In genomic region chr19:970695-971094, GRCh38 we compare ENCODE assay signal across 10 cellular contexts. TPM values are rescaled to one million over a fixed set of nuclear protein-coding genes. Genes with fewer than 3 reads are reported as not detected.
DNase-seq lines count a peak whose midpoint lies in the region; ATAC-seq, FAIRE-seq and TF ChIP-seq lines count a peak whose summit lies in the region.
"Had no signal": no experiment of that assay in that cellular context is flagged by ENCODE, and none has a peak within 500 bp of the region (broad histone marks: within the 10 kb centered on the region; RNA-seq: fewer than 3 reads in every experiment).

No MANE protein-coding gene starts in this region.

- intact Hi-C loops in kidney (cut with DNase I), result no loop called here

- H3K4me1 ChIP-seq in kidney (ENCODE audit: control insufficient read depth in 1 of 2, insufficient read depth in 1 of 2, low read depth in 1 of 2, low read length in 2 of 2), result no peaks in the 10 kb centered on the region

- no peak overlapping the region for H3K9ac ChIP-seq in kidney (ENCODE audit: low read length in 2 of 2)

- H3K9me3 ChIP-seq in WERI-Rb-1 (ENCODE audit: severe bottlenecking), result peaks cover 10% of the 10 kb centered on the region
- H3K9me3 ChIP-seq in kidney (ENCODE audit: control insufficient read depth in 1 of 2, low read length in 2 of 2), result peaks cover 0 to 5% of the 10 kb centered on the region in 2 donors

- no peaks in the 10 kb centered on the region for H3K27me3 ChIP-seq in WERI-Rb-1 (ENCODE audit: insufficient read depth, low read depth, severe bottlenecking)

- peak; percentile 58 for TF ChIP-seq CTCF in AG09309 (IDR thresholded peaks at IDR 0.05; ENCODE audit: control insufficient read depth, insufficient read depth, low read depth, low read length, missing control alignments)
- peak; percentile 71 for TF ChIP-seq CTCF in GM12873 (IDR thresholded peaks at IDR 0.05; ENCODE audit: insufficient read depth, low read depth, low read length, missing control alignments)
- peak; percentile 77 for TF ChIP-seq CTCF in WERI-Rb-1 (IDR thresholded peaks at IDR 0.05; ENCODE audit: low read depth, low read length)
- peak; percentile 29 for TF ChIP-seq CTCF in kidney (IDR thresholded peaks at IDR 0.05; ENCODE audit: borderline replicate concordance, extremely low read depth, insufficient read depth)

- no peak for ATAC-seq in stimulated activated naive CD8-positive, alpha-beta T cell treated with anti-CD3 and anti-CD28 coated beads, Interleukin-15, Interleukin-2, amounts not matched to agents 100 U/mL and 50 U/mL, for 24 hours
- ATAC-seq in HG03342 (IDR thresholded peaks at IDR 0.05; ENCODE audit: unreplicated experiment), result no peak
- ATAC-seq in GM19467 (IDR thresholded peaks at IDR 0.05; ENCODE audit: unreplicated experiment), result no peak

- H3K4me3 ChIP-seq in AG09309 (ENCODE audit: control insufficient read depth, low read depth, low read length) (no peak overlapping the region), WERI-Rb-1 (ENCODE audit: low read depth, low read length) (no peak overlapping the region), kidney (ENCODE audit: low read length in 2 of 2) (no peak overlapping the region)

- no peak for FAIRE-seq in kidney (lab: Jason Lieb, UNC)

- DNase-seq in AG09309 (ENCODE audit: low read depth) (no peak), WERI-Rb-1 (peak; percentile 42), kidney (no peak), midbrain (lab: John Stamatoyannopoulos, UW) (no peak)
- no peak for DNase-seq in stimulated activated naive CD8-positive, alpha-beta T cell treated with anti-CD3 and anti-CD28 coated beads, Interleukin-15, Interleukin-2, amounts not matched to agents 100 U/mL and 50 U/mL, for 24 hours
- DNase-seq: NCI-H524 had no signal

- no peak overlapping the region for H3K27ac ChIP-seq in WERI-Rb-1
- H3K27ac ChIP-seq in kidney (ENCODE audit: low read depth in 2 of 2, low read length in 2 of 2), result no peak overlapping the region

- H3K36me3 ChIP-seq in WERI-Rb-1 (peaks cover 53% of the 10 kb centered on the region), kidney (ENCODE audit: control insufficient read depth in 1 of 2, insufficient read depth in 2 of 2, low read length in 2 of 2) (peaks cover 4 to 6% of the 10 kb centered on the region in 2 donors)

RNA-seq across cellular contexts. Expression of gene WDR18, which starts 13.4 kb away (rescaled TPM):
- total RNA-seq in kidney, result 40.3 TPM
- 77.2 TPM for polyA plus RNA-seq in kidney (ENCODE audit: insufficient read depth, low read depth, low replicate concordance)

RNA-seq across cellular contexts. Expression of gene GRIN3B, which starts 29.5 kb away (rescaled TPM):
- 0.44 TPM for total RNA-seq in kidney
- 0.15 TPM for polyA plus RNA-seq in kidney (ENCODE audit: insufficient read depth, low read depth, low replicate concordance)
- total RNA-seq: activated T-helper 2 cell treated with anti-CD3 and anti-CD28 coated beads, Interferon-gamma antibody, Interleukin-2, Interleukin-4, amounts not matched to agents 10 μg/mL and 5 μg/mL and 100 μg/mL, durations not matched to agents 14 hours and 24 hours and 36 hours had no signal

RNA-seq across cellular contexts. Expression of gene ARID3A, which starts 44.9 kb away (rescaled TPM):
- 16.9 TPM for total RNA-seq in kidney
- polyA plus RNA-seq in kidney (ENCODE audit: insufficient read depth, low read depth, low replicate concordance), result 5.6 TPM

RNA-seq across cellular contexts. Expression of gene TMEM259, which starts 50.2 kb away (rescaled TPM):
- total RNA-seq in kidney, result 180 TPM
- 129 TPM for polyA plus RNA-seq in kidney (ENCODE audit: insufficient read depth, low read depth, low replicate concordance)

RNA-seq across cellular contexts. Expression of gene RNU6-2, which starts 50.6 kb away (rescaled TPM):
- not detected for total RNA-seq in kidney
- not detected for polyA plus RNA-seq in kidney (ENCODE audit: insufficient read depth, low read depth, low replicate concordance)
- total RNA-seq: activated T-helper 2 cell treated with anti-CD3 and anti-CD28 coated beads, Interferon-gamma antibody, Interleukin-2, Interleukin-4, amounts not matched to agents 10 μg/mL and 5 μg/mL and 100 μg/mL, durations not matched to agents 14 hours and 24 hours and 36 hours had no signal
